ENCODE assay signal across 8 cellular contexts in the genomic region with DNA sequence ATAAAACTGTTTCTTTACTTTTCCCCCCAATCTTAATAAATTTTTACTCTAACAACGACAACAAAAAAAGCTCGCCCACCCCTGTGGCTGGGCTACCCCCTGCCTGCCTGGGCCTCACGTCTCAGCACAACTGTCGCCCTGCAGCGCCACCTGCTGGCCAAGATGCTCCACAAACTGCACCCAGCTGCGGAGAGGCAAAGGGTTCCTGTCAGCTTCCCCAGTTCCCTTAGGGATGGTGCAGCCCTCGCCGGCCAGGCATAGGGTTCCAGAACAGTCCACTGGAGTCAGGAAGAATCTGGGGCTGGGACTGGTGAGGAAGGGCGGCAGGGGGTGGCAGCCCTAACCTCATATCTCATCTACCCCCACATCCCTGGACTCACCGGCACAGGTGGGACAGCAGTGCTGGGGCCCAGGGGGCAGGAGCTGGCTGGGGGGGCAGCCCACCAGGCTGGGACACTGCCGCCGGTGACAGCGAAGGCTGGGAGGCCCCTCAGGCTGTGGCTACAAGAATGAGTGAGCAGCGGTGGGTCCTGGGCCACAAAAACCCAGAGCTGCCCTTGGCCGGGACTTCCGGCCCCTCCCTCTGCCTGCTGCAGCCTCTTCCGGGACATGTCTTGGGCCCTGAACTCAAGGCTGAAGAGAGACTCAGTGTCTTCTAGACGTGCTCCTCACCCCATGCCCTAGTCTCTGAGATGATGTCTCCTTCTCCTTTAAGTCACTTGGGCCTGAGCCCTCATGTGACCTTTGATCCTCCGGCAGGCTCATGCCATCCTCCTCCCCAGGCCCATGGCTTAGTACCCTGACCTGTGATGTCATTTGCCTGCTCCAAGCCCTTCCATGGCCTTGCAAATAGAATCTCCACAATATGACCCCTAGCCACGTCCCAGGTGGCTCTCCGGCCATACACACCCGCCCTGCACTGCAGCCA. TPM values are rescaled to one million over a fixed set of nuclear protein-coding genes. Genes with fewer than 3 reads are reported as not detected.
DNase-seq lines count a peak whose midpoint lies in the region; ATAC-seq and TF ChIP-seq lines count a peak whose summit lies in the region.

No MANE protein-coding gene starts in this region.

- H3K27me3 Mint-ChIP-seq in natural killer cell treated with Interleukin-12 subunit alpha and Interleukin-12 subunit beta and Interleukin-15 and Interleukin-18, amount 100 ng/mL, for 72 hours = peaks cover 0 to 3% of the 10 kb centered on the region in 2 donors

- H4K20me1 ChIP-seq in BLaER1 = no peaks in the 10 kb centered on the region
- no peaks in the 10 kb centered on the region for H4K20me1 ChIP-seq in OCI-LY7 (ENCODE audit: insufficient read depth, low read length)

- intact Hi-C loops in OCI-LY7 (cut with micrococcal nuclease; ENCODE audit: unreplicated experiment) = loop anchor here (1.0 to 5.0 kb wide), 5 partner anchors 21 to 407 kb away; a partner anchor contains a TSS

- POLR2A ChIA-PET in OCI-LY7 (lab: Charles Lee) = interaction anchor here (1.0 to 1.4 kb wide), 4 partner anchors 21 to 145 kb away, joined by 3 to 6 read pairs (median 4); a partner anchor contains a TSS

- peak overlapping the region; percentile 99 for H2AFZ ChIP-seq in OCI-LY7 (ENCODE audit: low read length)

- H3K4me1 ChIP-seq in BLaER1 = peaks cover 9% of the 10 kb centered on the region
- H3K4me1 ChIP-seq in OCI-LY7 (ENCODE audit: insufficient read depth, low read length, poor library complexity, severe bottlenecking) = peaks cover 8% of the 10 kb centered on the region

- H3K9me2 ChIP-seq in OCI-LY7 (ENCODE audit: insufficient read depth, low read length) = no peaks in the 10 kb centered on the region

- peak; percentile 74 to 75 for ATAC-seq in natural killer cell treated with Interleukin-12 subunit alpha and Interleukin-12 subunit beta and Interleukin-15 and Interleukin-18, amount 100 ng/mL, for 72 hours

- H3K9me3 ChIP-seq in BLaER1 (no peaks in the 10 kb centered on the region), OCI-LY7 (ENCODE audit: low read length) (no peaks in the 10 kb centered on the region)

- H3K4me3 ChIP-seq in BLaER1 = peak overlapping the region; percentile 37
- H3K4me3 ChIP-seq in OCI-LY7 (ENCODE audit: low read depth, low read length, poor library complexity, severe bottlenecking) = peak overlapping the region; percentile 64

- no TSS peak for BruUV-seq in OCI-LY7 (replicated peaks; lab: Mats Ljungman, UMichigan)

- H3K79me2 ChIP-seq in OCI-LY7 (ENCODE audit: insufficient read depth, low read depth, low read length) = no peaks in the 10 kb centered on the region

- CTCF ChIA-PET in OCI-LY7 (lab: Charles Lee; ENCODE audit: unreplicated experiment) = interaction anchor here (0.7 to 1.5 kb wide), 5 partner anchors 13 to 212 kb away, joined by 3 to 11 read pairs (median 5); a partner anchor contains a TSS

- DNase-seq in GM19238 (ENCODE audit: insufficient read length, low spot score) = peak; percentile 97
- peak; percentile 71 for DNase-seq in HT1080 (ENCODE audit: low read depth)
- DNase-seq in OCI-LY7 (ENCODE audit: low spot score) = peak; percentile 90
- peak; percentile 99 for DNase-seq in activated CD8-positive, alpha-beta memory T cell treated with anti-CD3 and anti-CD28 coated beads, Interleukin-2, amount 50 U/mL, for 48 hours
- peak; percentile 82 to 86 for DNase-seq in erythroblast (lab: John Stamatoyannopoulos, UW)
- DNase-seq in natural killer cell treated with Interleukin-12 subunit alpha and Interleukin-12 subunit beta and Interleukin-15 and Interleukin-18, amount 100 ng/mL, for 72 hours (ENCODE audit: low spot score) = peak; percentile 85
- DNase-seq in stimulated activated naive CD4-positive, alpha-beta T cell treated with Interleukin-2 at 50 U/mL for 16 hours (lab: John Stamatoyannopoulos, UW) = peak; percentile 79

- H3K36me3 Mint-ChIP-seq in natural killer cell treated with Interleukin-12 subunit alpha and Interleukin-12 subunit beta and Interleukin-15 and Interleukin-18, amount 100 ng/mL, for 72 hours = no peaks in the 10 kb centered on the region

- no peaks in the 10 kb centered on the region for H3K4me1 Mint-ChIP-seq in natural killer cell treated with Interleukin-12 subunit alpha and Interleukin-12 subunit beta and Interleukin-15 and Interleukin-18, amount 100 ng/mL, for 72 hours (ENCODE audit: low read depth in 2 of 2)

- no peaks in the 10 kb centered on the region for H3K36me3 ChIP-seq in BLaER1
- H3K36me3 ChIP-seq in OCI-LY7 (ENCODE audit: insufficient read depth, low read length) = no peaks in the 10 kb centered on the region

- peak overlapping the region; percentile 54; the same call in 1 of the 2 replicates for H3K27ac ChIP-seq in BLaER1
- peak overlapping the region; percentile 30 for H3K27ac ChIP-seq in OCI-LY7 (ENCODE audit: low read depth, low read length, poor library complexity, severe bottlenecking)

- no peak overlapping the region for H3K9ac ChIP-seq in BLaER1

- no peaks in the 10 kb centered on the region for H3K9me3 Mint-ChIP-seq in natural killer cell treated with Interleukin-12 subunit alpha and Interleukin-12 subunit beta and Interleukin-15 and Interleukin-18, amount 100 ng/mL, for 72 hours

- H3K27ac Mint-ChIP-seq in natural killer cell treated with Interleukin-12 subunit alpha and Interleukin-12 subunit beta and Interleukin-15 and Interleukin-18, amount 100 ng/mL, for 72 hours = peak overlapping the region in 1 of 2 donors; percentile 32

- peak overlapping the region; percentile 13 for H3K4me3 Mint-ChIP-seq in natural killer cell treated with Interleukin-12 subunit alpha and Interleukin-12 subunit beta and Interleukin-15 and Interleukin-18, amount 100 ng/mL, for 72 hours

- H3K4me2 ChIP-seq in BLaER1 (peak overlapping the region; percentile 64), OCI-LY7 (ENCODE audit: low read length) (peak overlapping the region; percentile 79)

- peaks cover 12% of the 10 kb centered on the region for H3K27me3 ChIP-seq in BLaER1

- TF ChIP-seq CTCF in OCI-LY7 (conservative IDR thresholded peaks at IDR 0.05; ENCODE audit: low read length) = peak; percentile 100

- no peak for TF ChIP-seq POLR2A in erythroblast (IDR thresholded peaks at IDR 0.05; ENCODE audit: low read length)

RNA-seq across cellular contexts. Expression of a gene that starts 21.2 kb away (rescaled TPM):
- total RNA-seq in HT1080 (2014; rRNA removed; shearing (Covaris generic)) = 114 and 126 TPM in 2 replicates
- 102 and 111 TPM in 2 replicates for polyA plus RNA-seq in HT1080 (2015; cell fraction: cytosol; rRNA removed)
- polyA plus RNA-seq in HT1080 (2015; cell fraction: nucleus; rRNA removed) = 28.0 and 33.8 TPM in 2 replicates
- total RNA-seq in OCI-LY7 (2014; rRNA removed; shearing (Covaris generic)) = 84.9 and 108 TPM in 2 replicates
- total RNA-seq in OCI-LY7 (2022) = 149 and 155 TPM in 2 replicates
- 100 to 1,000 TPM; 115 to 145 TPM for total RNA-seq in natural killer cell treated with Interleukin-12 subunit alpha and Interleukin-12 subunit beta and Interleukin-15 and Interleukin-18, amount 100 ng/mL, for 72 hours

RNA-seq across cellular contexts. Expression of a gene that starts 26.6 kb away (rescaled TPM):
- 0.35 and 1.4 TPM in 2 replicates for total RNA-seq in HT1080 (2014; rRNA removed; shearing (Covaris generic))
- 0.09 and 0.18 TPM in 2 replicates for polyA plus RNA-seq in HT1080 (2015; cell fraction: cytosol; rRNA removed)
- 1.1 and 2.7 TPM in 2 replicates for polyA plus RNA-seq in HT1080 (2015; cell fraction: nucleus; rRNA removed)
- total RNA-seq in OCI-LY7 (2014; rRNA removed; shearing (Covaris generic)) = 0.90 and 2.3 TPM in 2 replicates
- 1.4 TPM in 2 replicates for total RNA-seq in OCI-LY7 (2022)
- total RNA-seq in natural killer cell treated with Interleukin-12 subunit alpha and Interleukin-12 subunit beta and Interleukin-15 and Interleukin-18, amount 100 ng/mL, for 72 hours = 1 to 10 TPM in 1 of 2 donors, under 1 TPM in 1; 0.17 to 1.1 TPM

RNA-seq across cellular contexts. Expression of a gene that starts 53.7 kb away (rescaled TPM):
- 38.2 and 38.6 TPM in 2 replicates for total RNA-seq in HT1080 (2014; rRNA removed; shearing (Covaris generic))
- polyA plus RNA-seq in HT1080 (2015; cell fraction: cytosol; rRNA removed) = 6.4 and 6.6 TPM in 2 replicates
- polyA plus RNA-seq in HT1080 (2015; cell fraction: nucleus; rRNA removed) = 59.0 and 60.8 TPM in 2 replicates
- 0.03 and 0.05 TPM in 2 replicates for total RNA-seq in OCI-LY7 (2014; rRNA removed; shearing (Covaris generic))
- total RNA-seq in OCI-LY7 (2022) = 0.06 TPM in 2 replicates
- not detected for total RNA-seq in natural killer cell treated with Interleukin-12 subunit alpha and Interleukin-12 subunit beta and Interleukin-15 and Interleukin-18, amount 100 ng/mL, for 72 hours

RNA-seq across cellular contexts. Expression of a gene that starts 53.8 kb away (rescaled TPM):
- total RNA-seq in HT1080 (2014; rRNA removed; shearing (Covaris generic)) = 2.3 and 2.6 TPM in 2 replicates
- 1.4 and 2.2 TPM in 2 replicates for polyA plus RNA-seq in HT1080 (2015; cell fraction: cytosol; rRNA removed)
- polyA plus RNA-seq in HT1080 (2015; cell fraction: nucleus; rRNA removed) = 2.8 and 4.8 TPM in 2 replicates
- total RNA-seq in OCI-LY7 (2014; rRNA removed; shearing (Covaris generic)) = 3.9 and 8.2 TPM in 2 replicates
- total RNA-seq in OCI-LY7 (2022) = 15.8 and 21.9 TPM in 2 replicates
- 10 to 100 TPM; 26.5 to 43.4 TPM for total RNA-seq in natural killer cell treated with Interleukin-12 subunit alpha and Interleukin-12 subunit beta and Interleukin-15 and Interleukin-18, amount 100 ng/mL, for 72 hours

Comparison
In these comparisons a context has a peak if more than half of its experiments do, and no peak if none do; other contexts are left out.
1. Peak in every context shown above with its lines: DNase-seq, ATAC-seq, H3K4me3 ChIP-seq and H3K27ac ChIP-seq.
2. RNA of a gene that starts 53.7 kb away (total RNA-seq): 38.2 to 38.6 TPM in HT1080; 0.03 to 0.06 TPM in OCI-LY7 and not detected in natural killer cell treated with Interleukin-12 subunit alpha and Interleukin-12 subunit beta and Interleukin-15 and Interleukin-18, amount 100 ng/mL, for 72 hours; every median in the first group is over 10 times any median in the second.